Comparison of ENCODE assay signal across 10 cellular contexts in the genomic region with DNA sequence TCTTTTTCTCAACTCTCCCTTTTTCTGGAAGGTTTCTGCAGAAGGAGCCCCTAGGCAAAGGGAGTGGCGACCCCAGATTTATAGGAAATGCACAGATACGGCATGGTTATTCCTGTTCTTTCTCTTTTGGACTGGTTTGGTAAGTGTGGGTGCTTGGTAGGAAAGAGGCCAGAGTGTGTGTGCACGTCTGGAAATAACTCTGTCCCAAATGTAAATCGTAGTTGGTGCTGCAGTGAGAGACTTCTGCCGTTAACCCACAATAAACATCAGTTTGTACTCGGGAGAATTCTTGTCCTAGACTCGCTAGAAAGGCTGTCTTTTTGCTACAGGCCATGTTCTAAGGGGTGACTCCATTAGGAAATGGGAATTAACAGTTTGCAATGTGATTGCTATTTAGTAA. TPM values are rescaled to one million over a fixed set of nuclear protein-coding genes. Genes with fewer than 3 reads are reported as not detected.
A peak's percentile ranks its signal among the peaks of the same experiment; 100 is the strongest.
DNase-seq lines count a peak whose midpoint lies in the region; ATAC-seq and TF ChIP-seq lines count a peak whose summit lies in the region.
"Had no signal": no experiment of that assay in that cellular context is flagged by ENCODE, and none has a peak within 500 bp of the region (broad histone marks: within the 10 kb centered on the region; RNA-seq: fewer than 3 reads in every experiment).

No MANE protein-coding gene starts in this region.

- H3K36me3 Mint-ChIP-seq in GM23338 (ENCODE audit: low read depth) (peaks cover 8% of the 10 kb centered on the region; the same call in 2 of the 3 replicates), WTC11 (no peaks in the 10 kb centered on the region; the same call in 1 of the 2 replicates)

- DNase-seq in GM23338 (ENCODE audit: low spot score) (no peak), WTC11 (ENCODE audit: low spot score) (no peak), hepatocyte (ENCODE audit: low spot score) (no peak), retinal pigment epithelial cell (ENCODE audit: low read depth) (no peak), HK-2 (ENCODE audit: unreplicated experiment) (no peak), SHP77 (lab: John Stamatoyannopoulos, UW) (no peak), NOMO-1 treated with DMSO at 0.1 percent for 48 hours (lab: John Stamatoyannopoulos, UW; ENCODE audit: unreplicated experiment) (no peak), SK-N-DZ (ENCODE audit: low spot score) (no peak)
- DNase-seq: SJCRH30; stimulated activated CD4-positive, alpha-beta T cell treated with anti-CD3 and anti-CD28 coated beads, Interleukin-2, amount 100 ng/mL, for 24 hours had no signal

- H3K27me3 ChIP-seq in GM23338 (ENCODE audit: insufficient read depth) (peaks cover 8% of the 10 kb centered on the region), hepatocyte (no peaks in the 10 kb centered on the region)
- H3K27me3 ChIP-seq: SJCRH30 had no signal

- H3K9me3 Mint-ChIP-seq in GM23338 = no peaks in the 10 kb centered on the region; the same call in 2 of the 3 replicates
- H3K9me3 Mint-ChIP-seq in WTC11 = peaks cover 8% of the 10 kb centered on the region; the same call in 1 of the 2 replicates

- peak overlapping the region; percentile 70 for H3K4me3 Mint-ChIP-seq in GM23338
- H3K4me3 Mint-ChIP-seq in WTC11 = peak overlapping the region; percentile 78

- POLR2A ChIA-PET in WTC11 (lab: Charles Lee) = no interaction called here

- H3K79me2 ChIP-seq in GM23338 (replicated peaks; ENCODE audit: insufficient read depth) (no peaks in the 10 kb centered on the region), hepatocyte (peaks cover 71% of the 10 kb centered on the region)

- H3K4me3 ChIP-seq in GM23338 (peak overlapping the region; percentile 83), hepatocyte (peak overlapping the region; percentile 82), retinal pigment epithelial cell (ENCODE audit: low read length) (peak overlapping the region; percentile 66)
- H3K4me3 ChIP-seq: SJCRH30 had no signal

- H3F3A ChIP-seq in GM23338 (replicated peaks; ENCODE audit: low read depth) = 0 out of 2 replicates have a peak, but pooled peaks cover 3% of the 10 kb centered on the region

- TF ChIP-seq CTCF in GM23338 (conservative IDR thresholded peaks at IDR 0.05; ENCODE audit: low read depth in 2 of 2) (no peak), WTC11 (IDR thresholded peaks at IDR 0.05) (no peak), hepatocyte (IDR thresholded peaks at IDR 0.05; ENCODE audit: poor library complexity) (no peak), retinal pigment epithelial cell (conservative IDR thresholded peaks at IDR 0.05; ENCODE audit: low read depth, low read length) (no peak)

- no peaks in the 10 kb centered on the region for H3K36me3 ChIP-seq in GM23338 (ENCODE audit: insufficient read depth)
- no peaks in the 10 kb centered on the region for H3K36me3 ChIP-seq in hepatocyte (replicated peaks; ENCODE audit: insufficient read depth, low read depth)
- H3K36me3 ChIP-seq: SJCRH30 had no signal

- H4K20me1 ChIP-seq in GM23338 (replicated peaks; ENCODE audit: insufficient read depth) (no peaks in the 10 kb centered on the region), hepatocyte (ENCODE audit: insufficient read depth, poor library complexity, severe bottlenecking) (no peaks in the 10 kb centered on the region)

- H3K9me2 ChIP-seq in GM23338 (ENCODE audit: insufficient read depth) (no peaks in the 10 kb centered on the region), hepatocyte (replicated peaks; ENCODE audit: insufficient read depth) (no peaks in the 10 kb centered on the region)

- H3K4me1 Mint-ChIP-seq in GM23338 (peaks cover 20% of the 10 kb centered on the region), WTC11 (peaks cover 20% of the 10 kb centered on the region)

- CTCF ChIA-PET in WTC11 (lab: Charles Lee) = interaction anchor here (1.3 to 3.8 kb wide), 2 partner anchors 33 to 222 kb away, joined by 6 to 18 read pairs; no protein-coding TSS in a partner anchor

- H3K27ac ChIP-seq in GM23338 (ENCODE audit: low read depth) (no peak overlapping the region), hepatocyte (peak overlapping the region; percentile 89)
- H3K27ac ChIP-seq: SJCRH30 had no signal

- H3K27ac Mint-ChIP-seq in GM23338 = no peak overlapping the region
- H3K27ac Mint-ChIP-seq in WTC11 = no peak overlapping the region

- H3K4me1 ChIP-seq in GM23338 (ENCODE audit: insufficient read depth) (peaks cover 14% of the 10 kb centered on the region), hepatocyte (ENCODE audit: insufficient read depth) (peaks cover 16% of the 10 kb centered on the region)

- H3K4me2 ChIP-seq in GM23338 = peak overlapping the region; percentile 81
- H3K4me2 ChIP-seq in hepatocyte = peak overlapping the region; percentile 84

- no peaks in the 10 kb centered on the region for H3K9me3 ChIP-seq in hepatocyte (ENCODE audit: low read depth)
- H3K9me3 ChIP-seq: SJCRH30 had no signal

- H2AFZ ChIP-seq in GM23338 (peak overlapping the region; percentile 78), hepatocyte (peak overlapping the region; percentile 78)

- WGBS in hepatocyte (ENCODE audit: low lambda C conversion rate, missing lambda C conversion rate) = 31% methylated on average over 7 of the region's 7 CpGs

- H3K27me3 Mint-ChIP-seq in GM23338 (ENCODE audit: insufficient read depth, low read depth, poor library complexity) (peaks cover 6% of the 10 kb centered on the region), WTC11 (ENCODE audit: low read depth) (peaks cover 3% of the 10 kb centered on the region; the same call in 1 of the 2 replicates)

- ATAC-seq in GM23338 (no peak), WTC11 (no peak)

TF ChIP-seq in GM23338, 12 proteins besides CTCF, POLR2A, EP300 and RAD21 (continues in another document):
- TF ChIP-seq, protein P1, sequence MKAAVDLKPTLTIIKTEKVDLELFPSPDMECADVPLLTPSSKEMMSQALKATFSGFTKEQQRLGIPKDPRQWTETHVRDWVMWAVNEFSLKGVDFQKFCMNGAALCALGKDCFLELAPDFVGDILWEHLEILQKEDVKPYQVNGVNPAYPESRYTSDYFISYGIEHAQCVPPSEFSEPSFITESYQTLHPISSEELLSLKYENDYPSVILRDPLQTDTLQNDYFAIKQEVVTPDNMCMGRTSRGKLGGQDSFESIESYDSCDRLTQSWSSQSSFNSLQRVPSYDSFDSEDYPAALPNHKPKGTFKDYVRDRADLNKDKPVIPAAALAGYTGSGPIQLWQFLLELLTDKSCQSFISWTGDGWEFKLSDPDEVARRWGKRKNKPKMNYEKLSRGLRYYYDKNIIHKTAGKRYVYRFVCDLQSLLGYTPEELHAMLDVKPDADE (IDR thresholded peaks at IDR 0.05) = no peak
- no peak for TF ChIP-seq NANOG (IDR thresholded peaks at IDR 0.05; ENCODE audit: borderline replicate concordance)
- TF ChIP-seq CREB1 (CRISPR knock-in tag; IDR thresholded peaks at IDR 0.05; ENCODE audit: low read depth) = no peak
- TF ChIP-seq POLR2AphosphoS5 (IDR thresholded peaks at IDR 0.05; ENCODE audit: low read depth) = no peak
- TF ChIP-seq EZH2phosphoT487 (IDR thresholded peaks at IDR 0.05; ENCODE audit: unreplicated experiment) = no peak
- TF ChIP-seq STAT1 (IDR thresholded peaks at IDR 0.05; ENCODE audit: unreplicated experiment) = no peak
- no peak for TF ChIP-seq ZNF331 (CRISPR knock-in tag; IDR thresholded peaks at IDR 0.05; ENCODE audit: low read depth)
- no peak for TF ChIP-seq EZH2 (IDR thresholded peaks at IDR 0.05; ENCODE audit: low read depth, unreplicated experiment)

TF ChIP-seq in WTC11, 78 proteins besides CTCF, POLR2A, EP300 and RAD21:
- no peak for TF ChIP-seq TEAD1 (CRISPR knock-in tag; IDR thresholded peaks at IDR 0.05)

RNA-seq across cellular contexts. Expression of gene SLC44A3, which starts 0.8 kb away (rescaled TPM):
- total RNA-seq in GM23338 (2014; rRNA removed; shearing (Covaris generic)) = 2.9 and 6.8 TPM in 2 replicates
- polyA plus RNA-seq in GM23338 (2016; fragmentation: Nextera tagmentation; extraction: Ambion mirVana) (4.0 and 4.5 TPM in 2 replicates), hepatocyte (49.4 and 51.5 TPM in 2 replicates)
- total RNA-seq in WTC11 (2021) (4.7 to 7.2 TPM (median 6.9 TPM) in 3 replicates), hepatocyte (55.3 and 70.2 TPM in 2 replicates)
- 0.25 and 0.44 TPM in 2 replicates for polyA plus RNA-seq in SK-N-DZ (2014; cell fraction: cytosol; rRNA removed)
- 0.87 and 0.98 TPM in 2 replicates for polyA plus RNA-seq in SK-N-DZ (2014; cell fraction: nucleus; rRNA removed)
